Comparison of ENCODE assay signal across 13 cellular contexts in the genomic region with DNA sequence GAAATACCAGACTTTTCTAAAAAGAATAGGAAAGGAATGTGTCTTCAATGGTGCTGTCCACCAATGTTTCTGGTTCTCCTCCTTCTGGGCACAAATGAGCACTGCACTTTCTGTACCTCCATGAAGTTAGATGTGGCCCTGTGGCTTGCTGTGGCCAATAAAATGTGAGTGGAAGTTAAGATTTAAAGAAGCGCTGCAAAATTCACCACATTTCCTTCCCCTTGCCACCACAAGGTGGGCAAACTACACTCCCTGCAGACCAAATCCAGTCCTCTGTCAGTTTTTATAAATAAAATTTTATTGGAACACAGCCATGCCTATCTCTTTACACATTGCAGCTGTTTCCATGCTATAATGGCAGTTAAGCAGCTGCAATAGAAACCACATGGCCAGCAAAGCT.
A peak's percentile ranks its signal among the peaks of the same experiment; 100 is the strongest.
DNase-seq lines count a peak whose midpoint lies in the region; FAIRE-seq and TF ChIP-seq lines count a peak whose summit lies in the region.
"Had no signal": no experiment of that assay in that cellular context is flagged by ENCODE, and none has a peak within 500 bp of the region (broad histone marks: within the 10 kb centered on the region; RNA-seq: fewer than 3 reads in every experiment).

No MANE protein-coding gene starts in this region.

- no peaks in the 10 kb centered on the region for H3K36me3 Mint-ChIP-seq in nephron (ENCODE audit: low read depth)
- H3K36me3 Mint-ChIP-seq: stimulated activated naive B cell treated with anti-CD40 and anti-IgM and Interleukin-4, amounts not matched to agents 10 μg/mL and 1 μg/mL and 100 μg/mL, for 72 hours had no signal

- TF ChIP-seq EP300 in sigmoid colon (IDR thresholded peaks at IDR 0.05): no peak

- H3K36me3 ChIP-seq in adipocyte (ENCODE audit: control insufficient read depth, insufficient read depth, low read length, severe bottlenecking): no peaks in the 10 kb centered on the region
- H3K36me3 ChIP-seq in sigmoid colon: no peaks in the 10 kb centered on the region

- peak; percentile 37 to 52 (median 48) for TF ChIP-seq CTCF in nephron (IDR thresholded peaks at IDR 0.05; ENCODE audit: unreplicated experiment in 3 of 3)
- no peak for TF ChIP-seq CTCF in lower leg skin (IDR thresholded peaks at IDR 0.05)
- no peak for TF ChIP-seq CTCF in sigmoid colon (IDR thresholded peaks at IDR 0.05)

- 61 to 81% methylated on average over 1 of the region's 1 CpG for WGBS in lower leg skin, 2 donors
- WGBS in sigmoid colon, 2 donors: 44 to 67% methylated on average over 1 of the region's 1 CpG

- H3K4me3 Mint-ChIP-seq in nephron: no peak overlapping the region
- H3K4me3 Mint-ChIP-seq: stimulated activated naive B cell treated with anti-CD40 and anti-IgM and Interleukin-4, amounts not matched to agents 10 μg/mL and 1 μg/mL and 100 μg/mL, for 72 hours had no signal

- H3K9ac ChIP-seq in adipocyte (ENCODE audit: low read length): no peak overlapping the region

- H3K27ac ChIP-seq in sigmoid colon: no peak overlapping the region

- H3K9me3 ChIP-seq in adipocyte (ENCODE audit: control insufficient read depth, low read length) (no peaks in the 10 kb centered on the region), sigmoid colon (no peaks in the 10 kb centered on the region)

- DNase-seq in DMS53 (lab: John Stamatoyannopoulos, UW): peak; percentile 7
- no peak for DNase-seq in DMS53 treated with DMSO at 0.1 percent for 48 hours (lab: John Stamatoyannopoulos, UW; ENCODE audit: unreplicated experiment)
- DNase-seq in LHCN-M2 (ENCODE audit: low read depth): peak; percentile 80
- peak; percentile 7 for DNase-seq in adipocyte (ENCODE audit: low read depth)
- DNase-seq in lower leg skin (ENCODE audit: low spot score in 2 of 2): no peak
- DNase-seq in sigmoid colon: no peak
- no peak for DNase-seq in urothelium cell line (ENCODE audit: low spot score)
- DNase-seq: 8988T; activated gamma-delta T cell treated with Interleukin-2 at 50 U/mL for 16 hours; effector CD8-positive, alpha-beta T cell; NCI-H510A treated with DMSO at 0.1 percent for 48 hours; stimulated activated naive B cell treated with anti-CD40 and anti-IgM and Interleukin-4, amounts not matched to agents 10 μg/mL and 1 μg/mL and 100 μg/mL, for 72 hours had no signal

- no peak for FAIRE-seq in urothelium cell line (lab: Jason Lieb, UNC)

- H3K4me3 ChIP-seq in adipocyte (ENCODE audit: low read length) (no peak overlapping the region), lower leg skin (ENCODE audit: low read depth, poor library complexity, severe bottlenecking) (no peak overlapping the region), sigmoid colon (no peak overlapping the region)

- TF ChIP-seq POLR2A in lower leg skin (IDR thresholded peaks at IDR 0.05): no peak
- TF ChIP-seq POLR2A in sigmoid colon (IDR thresholded peaks at IDR 0.05): no peak

- peaks cover 63% of the 10 kb centered on the region for H3K4me1 Mint-ChIP-seq in nephron
- H3K4me1 Mint-ChIP-seq: stimulated activated naive B cell treated with anti-CD40 and anti-IgM and Interleukin-4, amounts not matched to agents 10 μg/mL and 1 μg/mL and 100 μg/mL, for 72 hours had no signal

- peak overlapping the region; percentile 34 to 89 (median 46) for H3K27ac Mint-ChIP-seq in nephron
- H3K27ac Mint-ChIP-seq: stimulated activated naive B cell treated with anti-CD40 and anti-IgM and Interleukin-4, amounts not matched to agents 10 μg/mL and 1 μg/mL and 100 μg/mL, for 72 hours had no signal

- no peaks in the 10 kb centered on the region for H3K27me3 Mint-ChIP-seq in nephron (ENCODE audit: low read depth)

- H3K9me3 Mint-ChIP-seq in nephron: no peaks in the 10 kb centered on the region
- H3K9me3 Mint-ChIP-seq: stimulated activated naive B cell treated with anti-CD40 and anti-IgM and Interleukin-4, amounts not matched to agents 10 μg/mL and 1 μg/mL and 100 μg/mL, for 72 hours had no signal

- H3K4me1 ChIP-seq in adipocyte (ENCODE audit: control insufficient read depth, insufficient read depth, low read length): no peaks in the 10 kb centered on the region
- H3K4me1 ChIP-seq in sigmoid colon: no peaks in the 10 kb centered on the region

- H3K27me3 ChIP-seq in adipocyte (replicated peaks; ENCODE audit: control insufficient read depth, insufficient read depth, low read length): peaks cover 32% of the 10 kb centered on the region
- no peaks in the 10 kb centered on the region for H3K27me3 ChIP-seq in sigmoid colon

- intact Hi-C loops in lower leg skin (cut with DNase I; ENCODE audit: low total_unique reads): no loop called here
- intact Hi-C loops in sigmoid colon (cut with DNase I): no loop called here

Comparison
In these comparisons a context has a peak if more than half of its experiments do, and no peak if none do; other contexts are left out.
1. DNase-seq: peak in DMS53 (single experiment), LHCN-M2 (single experiment) and adipocyte (single experiment); none in DMS53 treated with DMSO at 0.1 percent for 48 hours (single experiment), lower leg skin (0 of 2), sigmoid colon (single experiment) and urothelium cell line (single experiment).
2. CTCF ChIP-seq: peak in nephron (3 of 3); none in lower leg skin (0 of 3) and sigmoid colon (0 of 4).